1 cellular context compared by ENCODE assay signal in the genomic region with DNA sequence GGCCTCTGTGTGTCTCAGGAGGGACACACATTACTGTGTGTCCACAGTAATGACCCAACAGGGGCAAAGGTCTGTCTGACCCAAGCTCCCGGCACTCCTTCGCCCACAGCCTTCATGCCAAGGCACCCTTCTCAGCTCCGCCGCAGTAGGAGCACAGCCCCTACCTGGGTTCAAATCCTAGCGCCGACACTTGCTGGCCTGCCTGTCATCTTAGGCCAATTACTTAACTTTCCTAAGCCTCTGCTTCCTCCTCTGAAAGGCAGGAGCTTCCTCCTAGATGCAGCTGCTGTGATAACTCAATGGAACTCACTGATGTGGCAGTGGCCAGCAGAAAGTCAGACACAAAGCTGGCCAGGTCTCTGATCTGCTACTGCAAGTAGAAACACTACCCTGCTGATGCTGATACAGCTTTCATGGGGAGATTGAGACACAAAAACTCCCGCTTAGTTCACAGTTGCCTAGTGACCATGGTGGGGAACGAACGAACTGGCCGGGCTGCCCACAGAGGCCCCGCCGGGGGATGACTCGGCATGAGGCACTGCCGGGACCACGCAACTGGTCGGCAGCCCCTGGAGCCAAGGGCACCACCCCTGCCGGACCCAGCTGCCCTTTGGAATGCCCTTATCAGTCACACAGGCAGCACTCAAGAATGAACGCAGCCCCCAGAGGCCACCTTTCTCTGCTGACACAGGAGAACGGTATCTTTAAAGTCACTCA.
TF ChIP-seq lines count a peak whose summit lies in the region.

No MANE protein-coding gene starts in this region.

TF ChIP-seq in endothelial cell of umbilical vein, 7 proteins besides CTCF, POLR2A, EP300 and RAD21:
- no peak for TF ChIP-seq EZH2 (IDR thresholded peaks at IDR 0.05; ENCODE audit: borderline replicate concordance, low read depth, low read length, severe bottlenecking)
- TF ChIP-seq MAX (IDR thresholded peaks at IDR 0.05; ENCODE audit: insufficient read depth, insufficient read length) = no peak
- peak; percentile 83 for TF ChIP-seq FOS (IDR thresholded peaks at IDR 0.05; ENCODE audit: borderline replicate concordance, insufficient read depth, low read length)
- TF ChIP-seq GATA2 (IDR thresholded peaks at IDR 0.05; ENCODE audit: insufficient read depth, insufficient read length, low read depth, low read length) = peak; percentile 85
- TF ChIP-seq JUN (IDR thresholded peaks at IDR 0.05; ENCODE audit: borderline replicate concordance, insufficient read depth, insufficient read length, low read depth) = peak; percentile 16
- TF ChIP-seq POLR2AphosphoS5 (IDR thresholded peaks at IDR 0.05; ENCODE audit: insufficient read depth, low read depth, low read length) = peak; percentile 89
- TF ChIP-seq MYC (IDR thresholded peaks at IDR 0.05; ENCODE audit: low read depth, low read length) = no peak
TF ChIP-seq in endothelial cell of umbilical vein: peak in this region for 4.
